10 cellular contexts compared by ENCODE assay signal in the genomic region with DNA sequence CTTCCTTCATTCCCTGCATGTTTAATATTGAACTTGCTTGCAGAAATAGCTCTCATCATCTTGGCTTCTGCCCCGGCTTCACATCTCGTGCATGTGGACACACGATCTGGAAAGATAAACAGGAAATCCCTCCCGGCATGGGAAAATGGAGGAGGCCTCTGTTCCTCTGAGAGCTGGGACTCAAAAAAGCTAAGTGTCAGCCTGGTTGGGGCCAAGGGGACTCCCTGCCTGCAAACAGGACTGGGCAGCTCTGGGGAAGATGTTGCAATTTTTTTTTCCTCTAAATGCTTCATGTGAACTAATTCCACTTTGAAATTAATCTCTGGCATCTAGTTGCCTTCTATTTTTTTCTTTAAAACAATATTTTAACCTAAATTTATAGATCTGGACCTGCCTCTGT. TPM values are rescaled to one million over a fixed set of nuclear protein-coding genes. Genes with fewer than 3 reads are reported as not detected.
DNase-seq lines count a peak whose midpoint lies in the region; ATAC-seq and TF ChIP-seq lines count a peak whose summit lies in the region.
"Had no signal": no experiment of that assay in that cellular context is flagged by ENCODE, and none has a peak within 500 bp of the region (broad histone marks: within the 10 kb centered on the region; RNA-seq: fewer than 3 reads in every experiment).

No MANE protein-coding gene starts in this region.

- no peak for TF ChIP-seq CTCF in neural crest cell (conservative IDR thresholded peaks at IDR 0.05)

- H3K27me3 Mint-ChIP-seq in neural crest cell (ENCODE audit: low read depth) = no peaks in the 10 kb centered on the region

- no peak overlapping the region for H3K4me3 Mint-ChIP-seq in neural crest cell
- H3K4me3 Mint-ChIP-seq: activated naive CD8-positive, alpha-beta T cell; IgD-negative memory B cell had no signal

- no peaks in the 10 kb centered on the region for H3K36me3 Mint-ChIP-seq in neural crest cell (ENCODE audit: low read depth)
- H3K36me3 Mint-ChIP-seq: activated naive CD8-positive, alpha-beta T cell; IgD-negative memory B cell had no signal

- H3K27ac Mint-ChIP-seq in neural crest cell (ENCODE audit: unreplicated experiment) = peak overlapping the region; percentile 87
- H3K27ac Mint-ChIP-seq: activated naive CD8-positive, alpha-beta T cell; IgD-negative memory B cell had no signal

- ATAC-seq in HG03135 (IDR thresholded peaks at IDR 0.05; ENCODE audit: unreplicated experiment) (no peak), GM18498 (IDR thresholded peaks at IDR 0.05; ENCODE audit: unreplicated experiment) (no peak)

- no peaks in the 10 kb centered on the region for H3K9me3 Mint-ChIP-seq in neural crest cell
- H3K9me3 Mint-ChIP-seq: IgD-negative memory B cell had no signal

- peaks cover 22% of the 10 kb centered on the region for H3K4me1 Mint-ChIP-seq in neural crest cell
- H3K4me1 Mint-ChIP-seq: IgD-negative memory B cell had no signal

- DNase-seq in COR-L47 (lab: John Stamatoyannopoulos, UW) = peak; percentile 84
- peak; percentile 88 for DNase-seq in NCI-H2196 (lab: John Stamatoyannopoulos, UW; ENCODE audit: unreplicated experiment)
- DNase-seq in epidermal melanocyte (ENCODE audit: insufficient read length, low spot score) = peak; percentile 76
- DNase-seq in neural crest cell (ENCODE audit: low read depth, low spot score) = no peak
- no peak for DNase-seq in mesenteric fat pad (ENCODE audit: low spot score)
- no peak for DNase-seq in activated CD4-positive, alpha-beta T cell treated with anti-CD3 and anti-CD28 coated beads for 1 hour

RNA-seq across cellular contexts. Expression of gene ITPRIPL2, which starts 24.8 kb away (rescaled TPM):
- 20.2 and 21.8 TPM in 2 replicates for total RNA-seq in neural crest cell
- total RNA-seq in mesenteric fat pad = 89.8 TPM

RNA-seq across cellular contexts. Expression of gene SYT17, which starts 29.4 kb away (rescaled TPM):
- total RNA-seq in neural crest cell (3.1 and 3.6 TPM in 2 replicates), mesenteric fat pad (1.1 TPM)

Comparison
In these comparisons a context has a peak if more than half of its experiments do, and no peak if none do; other contexts are left out.
1. DNase-seq: peak in COR-L47 (single experiment), NCI-H2196 (single experiment) and epidermal melanocyte (single experiment); none in neural crest cell (single experiment), mesenteric fat pad (single experiment) and activated CD4-positive, alpha-beta T cell treated with anti-CD3 and anti-CD28 coated beads for 1 hour (single experiment).